ENCODE assay signal across 8 cellular contexts in the genomic region with DNA sequence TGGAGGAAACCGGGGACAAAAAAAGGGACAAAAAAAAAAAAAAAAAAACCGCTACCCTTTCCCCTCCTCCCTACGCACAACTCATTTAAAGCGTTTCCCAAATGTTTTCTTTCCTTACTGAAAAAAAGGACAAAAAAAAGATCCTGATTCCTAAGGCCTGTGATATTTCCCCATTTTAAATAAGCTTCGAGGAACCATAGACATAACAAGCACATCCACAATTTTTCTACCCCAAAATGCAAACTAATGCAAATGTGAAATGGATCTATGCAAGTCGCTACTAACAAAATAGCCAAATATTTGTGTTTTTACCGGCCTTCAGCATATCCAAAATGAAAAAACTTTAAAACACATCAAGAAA. TPM values are rescaled to one million over a fixed set of nuclear protein-coding genes. Genes with fewer than 3 reads are reported as not detected.
DNase-seq lines count a peak whose midpoint lies in the region; ATAC-seq and TF ChIP-seq lines count a peak whose summit lies in the region.

No MANE protein-coding gene starts in this region.

- POLR2A ChIA-PET in CD4-positive, alpha-beta T cell (lab: Charles Lee), result interaction anchor here (0.6 to 7.6 kb wide), 24 partner anchors 8 to 321 kb away, joined by 3 to 111 read pairs (median 7); no protein-coding TSS in a partner anchor

- peak overlapping the region; percentile 95 for H3K27ac Mint-ChIP-seq in CD4-positive, alpha-beta T cell

- H3K27me3 Mint-ChIP-seq in CD4-positive, alpha-beta T cell, result no peaks in the 10 kb centered on the region

- peak overlapping the region; percentile 93 for H3K4me3 Mint-ChIP-seq in CD4-positive, alpha-beta T cell

- H3K9me3 Mint-ChIP-seq in CD4-positive, alpha-beta T cell, result no peaks in the 10 kb centered on the region

- H3K9me3 ChIP-seq in CD4-positive, alpha-beta T cell (ENCODE audit: control insufficient read depth, low read length), result no peaks in the 10 kb centered on the region
- H3K9me3 ChIP-seq in endocrine pancreas (ENCODE audit: control insufficient read depth, low read length), result no peaks in the 10 kb centered on the region
- H3K9me3 ChIP-seq in neutrophil, result no peaks in the 10 kb centered on the region

- H3K4me1 ChIP-seq in endocrine pancreas (ENCODE audit: control insufficient read depth, insufficient read depth, low read length), result no peaks in the 10 kb centered on the region
- H3K4me1 ChIP-seq in neutrophil (ENCODE audit: control insufficient read depth in 1 of 2, insufficient read depth in 1 of 2, low read depth in 1 of 2, low read length in 1 of 2), result peaks cover 30 to 41% of the 10 kb centered on the region in 2 experiments

- intact Hi-C loops in CD4-positive, alpha-beta T cell (cut with DNase I, micrococcal nuclease), result loop anchor here (2.0 to 5.0 kb wide), 3 partner anchors 48 to 277 kb away; no protein-coding TSS in a partner anchor

- H3K9ac ChIP-seq in endocrine pancreas (ENCODE audit: control insufficient read depth, insufficient read depth, low read length), result no peak overlapping the region

- DNase-seq in CD4-positive, alpha-beta T cell, result no peak
- DNase-seq in NCI-H526 treated with DMSO at 0.1 percent for 48 hours (lab: John Stamatoyannopoulos, UW) (peak; percentile 24), islet precursor cell (no peak), GM20000 (ENCODE audit: low spot score) (no peak), NCI-H2081 (lab: John Stamatoyannopoulos, UW) (no peak)
- DNase-seq in central memory CD4-positive, alpha-beta T cell, result no peak

- H3K4me3 ChIP-seq in endocrine pancreas (ENCODE audit: control insufficient read depth, insufficient read depth, low read length) (peak overlapping the region; percentile 80), neutrophil (ENCODE audit: low read depth in 1 of 2, low read length in 1 of 2) (peak overlapping the region; percentile 82 to 90)

- TF ChIP-seq CTCF in CD4-positive, alpha-beta T cell (IDR thresholded peaks at IDR 0.05), result no peak
- TF ChIP-seq CTCF in neutrophil (IDR thresholded peaks at IDR 0.05) (no peak), GM20000 (IDR thresholded peaks at IDR 0.05; ENCODE audit: extremely low read depth, missing control alignments) (no peak)

- peaks cover 73% of the 10 kb centered on the region for H3K4me1 Mint-ChIP-seq in CD4-positive, alpha-beta T cell (ENCODE audit: low read depth)

- no peaks in the 10 kb centered on the region for H3K36me3 ChIP-seq in endocrine pancreas (ENCODE audit: control insufficient read depth, insufficient read depth, low read length)
- no peaks in the 10 kb centered on the region for H3K36me3 ChIP-seq in neutrophil

- H3K36me3 Mint-ChIP-seq in CD4-positive, alpha-beta T cell (ENCODE audit: low read depth), result peaks cover 17% of the 10 kb centered on the region

- ATAC-seq in CD4-positive, alpha-beta T cell (ENCODE audit: poor library complexity), result no peak

- CTCF ChIA-PET in CD4-positive, alpha-beta T cell (lab: Charles Lee), result interaction anchor here (0.9 to 1.0 kb wide), 3 partner anchors 14 to 142 kb away, joined by 3 to 4 read pairs (median 3); no protein-coding TSS in a partner anchor

- peak overlapping the region; percentile 74 for H3K27ac ChIP-seq in CD4-positive, alpha-beta T cell (ENCODE audit: low read depth, low read length)
- H3K27ac ChIP-seq in neutrophil, result peak overlapping the region; percentile 98

- H3K27me3 ChIP-seq in CD4-positive, alpha-beta T cell (ENCODE audit: control insufficient read depth, insufficient read depth, low read length), result no peaks in the 10 kb centered on the region
- H3K27me3 ChIP-seq in endocrine pancreas (ENCODE audit: control insufficient read depth, insufficient read depth, low read length), result no peaks in the 10 kb centered on the region
- no peaks in the 10 kb centered on the region for H3K27me3 ChIP-seq in neutrophil

RNA-seq across cellular contexts. Expression of gene ZNF217, which starts 1.4 kb away (rescaled TPM):
- total RNA-seq in CD4-positive, alpha-beta T cell, result 10 to 100 TPM; 83.5 to 87.4 TPM
